Comparison of ENCODE assay signal across 8 cellular contexts in genomic region chr22:50148991-50149721, GRCh38. TPM values are rescaled to one million over a fixed set of nuclear protein-coding genes. Genes with fewer than 3 reads are reported as not detected.
DNase-seq lines count a peak whose midpoint lies in the region; ATAC-seq lines count a peak whose summit lies in the region.

No MANE protein-coding gene starts in this region.

- peaks cover 2% of the 10 kb centered on the region for H3K4me1 Mint-ChIP-seq in activated T-helper 2 cell treated with anti-CD3 and anti-CD28 coated beads, Interferon-gamma antibody, Interleukin-2, Interleukin-4, amounts not matched to agents 10 μg/mL and 5 μg/mL and 100 μg/mL, durations not matched to agents 14 hours and 24 hours and 36 hours (ENCODE audit: low read depth)

- no peak overlapping the region for H3K27ac Mint-ChIP-seq in activated T-helper 2 cell treated with anti-CD3 and anti-CD28 coated beads, Interferon-gamma antibody, Interleukin-2, Interleukin-4, amounts not matched to agents 10 μg/mL and 5 μg/mL and 100 μg/mL, durations not matched to agents 14 hours and 24 hours and 36 hours

- intact Hi-C loops in activated T-helper 2 cell treated with anti-CD3 and anti-CD28 coated beads, Interferon-gamma antibody, Interleukin-2, Interleukin-4, amounts not matched to agents 10 μg/mL and 5 μg/mL and 100 μg/mL, durations not matched to agents 14 hours and 24 hours and 36 hours (cut with micrococcal nuclease): loop anchor here (1.0 to 5.0 kb wide), 2 partner anchors 61 to 222 kb away; no protein-coding TSS in a partner anchor
- intact Hi-C loops in sciatic nerve (cut with DNase I): no loop called here

- DNase-seq in DMS153 treated with DMSO at 0.1 percent for 48 hours (lab: John Stamatoyannopoulos, UW; ENCODE audit: unreplicated experiment): peak; percentile 75
- peak; percentile 90 for DNase-seq in HT1080 (ENCODE audit: low read depth)
- DNase-seq in SHP77 (lab: John Stamatoyannopoulos, UW): peak; percentile 75 to 82
- peak; percentile 67 for DNase-seq in activated T-helper 2 cell treated with anti-CD3 and anti-CD28 coated beads, Interferon-gamma antibody, Interleukin-2, Interleukin-4, amounts not matched to agents 10 μg/mL and 5 μg/mL and 100 μg/mL, durations not matched to agents 14 hours and 24 hours and 36 hours (ENCODE audit: low spot score)
- DNase-seq in glomerular endothelial cell (ENCODE audit: extremely low read depth, low read depth, low spot score): peak; percentile 16
- DNase-seq in sciatic nerve (ENCODE audit: low spot score): no peak

- H3K4me3 Mint-ChIP-seq in activated T-helper 2 cell treated with anti-CD3 and anti-CD28 coated beads, Interferon-gamma antibody, Interleukin-2, Interleukin-4, amounts not matched to agents 10 μg/mL and 5 μg/mL and 100 μg/mL, durations not matched to agents 14 hours and 24 hours and 36 hours (ENCODE audit: low read depth): no peak overlapping the region

- no peaks in the 10 kb centered on the region for H3K36me3 Mint-ChIP-seq in activated T-helper 2 cell treated with anti-CD3 and anti-CD28 coated beads, Interferon-gamma antibody, Interleukin-2, Interleukin-4, amounts not matched to agents 10 μg/mL and 5 μg/mL and 100 μg/mL, durations not matched to agents 14 hours and 24 hours and 36 hours (ENCODE audit: low read depth)

- H3K9me3 Mint-ChIP-seq in activated T-helper 2 cell treated with anti-CD3 and anti-CD28 coated beads, Interferon-gamma antibody, Interleukin-2, Interleukin-4, amounts not matched to agents 10 μg/mL and 5 μg/mL and 100 μg/mL, durations not matched to agents 14 hours and 24 hours and 36 hours: no peaks in the 10 kb centered on the region

- ATAC-seq in sciatic nerve (peak; percentile 23), HG03521 (IDR thresholded peaks at IDR 0.05; ENCODE audit: unreplicated experiment) (no peak), HG03280 (IDR thresholded peaks at IDR 0.05; ENCODE audit: unreplicated experiment) (no peak)

- no peaks in the 10 kb centered on the region for H3K27me3 Mint-ChIP-seq in activated T-helper 2 cell treated with anti-CD3 and anti-CD28 coated beads, Interferon-gamma antibody, Interleukin-2, Interleukin-4, amounts not matched to agents 10 μg/mL and 5 μg/mL and 100 μg/mL, durations not matched to agents 14 hours and 24 hours and 36 hours (ENCODE audit: low read depth)

RNA-seq across cellular contexts. Expression of gene PANX2, which starts 21.4 kb away (rescaled TPM):
- total RNA-seq in HT1080 (2014; rRNA removed; shearing (Covaris generic)): 1.4 and 1.6 TPM in 2 replicates
- polyA plus RNA-seq in HT1080 (2015; cell fraction: cytosol; rRNA removed): 4.2 and 5.6 TPM in 2 replicates
- polyA plus RNA-seq in HT1080 (2015; cell fraction: nucleus; rRNA removed): 4.6 and 6.1 TPM in 2 replicates
- total RNA-seq in activated T-helper 2 cell treated with anti-CD3 and anti-CD28 coated beads, Interferon-gamma antibody, Interleukin-2, Interleukin-4, amounts not matched to agents 10 μg/mL and 5 μg/mL and 100 μg/mL, durations not matched to agents 14 hours and 24 hours and 36 hours: 2.4 and 2.8 TPM in 2 replicates
- total RNA-seq in glomerular endothelial cell: 1.1 and 1.7 TPM in 2 replicates
- 0.76 TPM for total RNA-seq in sciatic nerve

RNA-seq across cellular contexts. Expression of gene TRABD, which starts 36.6 kb away (rescaled TPM):
- total RNA-seq in HT1080 (2014; rRNA removed; shearing (Covaris generic)): 45.0 and 50.9 TPM in 2 replicates
- 57.4 and 62.6 TPM in 2 replicates for polyA plus RNA-seq in HT1080 (2015; cell fraction: cytosol; rRNA removed)
- polyA plus RNA-seq in HT1080 (2015; cell fraction: nucleus; rRNA removed): 123 and 127 TPM in 2 replicates
- 104 and 109 TPM in 2 replicates for total RNA-seq in activated T-helper 2 cell treated with anti-CD3 and anti-CD28 coated beads, Interferon-gamma antibody, Interleukin-2, Interleukin-4, amounts not matched to agents 10 μg/mL and 5 μg/mL and 100 μg/mL, durations not matched to agents 14 hours and 24 hours and 36 hours
- total RNA-seq in glomerular endothelial cell: 39.9 and 45.0 TPM in 2 replicates
- total RNA-seq in sciatic nerve: 22.8 TPM

RNA-seq across cellular contexts. Expression of gene SELENOO, which starts 51.7 kb away (rescaled TPM):
- total RNA-seq in HT1080 (2014; rRNA removed; shearing (Covaris generic)): 44.5 and 49.1 TPM in 2 replicates
- polyA plus RNA-seq in HT1080 (2015; cell fraction: cytosol; rRNA removed): 29.6 and 35.2 TPM in 2 replicates
- polyA plus RNA-seq in HT1080 (2015; cell fraction: nucleus; rRNA removed): 74.1 and 81.6 TPM in 2 replicates
- total RNA-seq in activated T-helper 2 cell treated with anti-CD3 and anti-CD28 coated beads, Interferon-gamma antibody, Interleukin-2, Interleukin-4, amounts not matched to agents 10 μg/mL and 5 μg/mL and 100 μg/mL, durations not matched to agents 14 hours and 24 hours and 36 hours: 26.3 and 26.4 TPM in 2 replicates
- 26.2 and 29.3 TPM in 2 replicates for total RNA-seq in glomerular endothelial cell
- total RNA-seq in sciatic nerve: 22.6 TPM

RNA-seq across cellular contexts. Expression of gene MOV10L1, which starts 59.4 kb away (rescaled TPM):
- not detected in 2 replicates for total RNA-seq in HT1080 (2014; rRNA removed; shearing (Covaris generic))
- 0.19 and 0.83 TPM in 2 replicates for polyA plus RNA-seq in HT1080 (2015; cell fraction: cytosol; rRNA removed)
- 0.23 and 1.2 TPM in 2 replicates for polyA plus RNA-seq in HT1080 (2015; cell fraction: nucleus; rRNA removed)
- 0.07 TPM in 1 of 2 replicates, not detected in the other for total RNA-seq in activated T-helper 2 cell treated with anti-CD3 and anti-CD28 coated beads, Interferon-gamma antibody, Interleukin-2, Interleukin-4, amounts not matched to agents 10 μg/mL and 5 μg/mL and 100 μg/mL, durations not matched to agents 14 hours and 24 hours and 36 hours
- 2.1 and 11.7 TPM in 2 replicates for total RNA-seq in glomerular endothelial cell
- total RNA-seq in sciatic nerve: 1.6 TPM
